ENCODE assay signal across 1 cellular context in genomic region chr2:230912046-230912445, GRCh38.
TF ChIP-seq lines count a peak whose summit lies in the region.

No MANE protein-coding gene starts in this region.

TF ChIP-seq in IMR-90, 13 proteins besides CTCF, POLR2A, EP300 and RAD21 (continued from another document):
- TF ChIP-seq BHLHE40 (IDR thresholded peaks at IDR 0.05; ENCODE audit: low read depth, low read length) (no peak), RFX5 (IDR thresholded peaks at IDR 0.05; ENCODE audit: low read depth, low read length) (no peak), NFE2L2 (IDR thresholded peaks at IDR 0.05; ENCODE audit: low read depth, low read length) (no peak), FOS (IDR thresholded peaks at IDR 0.05; ENCODE audit: low read depth, low read length) (no peak), SMC3 (IDR thresholded peaks at IDR 0.05; ENCODE audit: low read depth, low read length) (no peak), MXI1 (IDR thresholded peaks at IDR 0.05; ENCODE audit: borderline replicate concordance, low read depth, low read length) (no peak), MAFK (IDR thresholded peaks at IDR 0.05; ENCODE audit: low read depth, low read length) (no peak), CHD1 (IDR thresholded peaks at IDR 0.05; ENCODE audit: low read depth, low read length) (no peak), MAZ (IDR thresholded peaks at IDR 0.05; ENCODE audit: borderline replicate concordance, low read depth, low read length) (no peak)
- TF ChIP-seq, protein P1, sequence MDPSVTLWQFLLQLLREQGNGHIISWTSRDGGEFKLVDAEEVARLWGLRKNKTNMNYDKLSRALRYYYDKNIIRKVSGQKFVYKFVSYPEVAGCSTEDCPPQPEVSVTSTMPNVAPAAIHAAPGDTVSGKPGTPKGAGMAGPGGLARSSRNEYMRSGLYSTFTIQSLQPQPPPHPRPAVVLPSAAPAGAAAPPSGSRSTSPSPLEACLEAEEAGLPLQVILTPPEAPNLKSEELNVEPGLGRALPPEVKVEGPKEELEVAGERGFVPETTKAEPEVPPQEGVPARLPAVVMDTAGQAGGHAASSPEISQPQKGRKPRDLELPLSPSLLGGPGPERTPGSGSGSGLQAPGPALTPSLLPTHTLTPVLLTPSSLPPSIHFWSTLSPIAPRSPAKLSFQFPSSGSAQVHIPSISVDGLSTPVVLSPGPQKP (IDR thresholded peaks at IDR 0.05; ENCODE audit: borderline replicate concordance, low read depth, low read length): no peak
